ENCODE assay signal across 11 cellular contexts in genomic region chr9:89482950-89483349, GRCh38. TPM values are rescaled to one million over a fixed set of nuclear protein-coding genes. Genes with fewer than 3 reads are reported as not detected.
DNase-seq lines count a peak whose midpoint lies in the region; ATAC-seq and TF ChIP-seq lines count a peak whose summit lies in the region.
"Had no signal": no experiment of that assay in that cellular context is flagged by ENCODE, and none has a peak within 500 bp of the region (broad histone marks: within the 10 kb centered on the region; RNA-seq: fewer than 3 reads in every experiment).

No MANE protein-coding gene starts in this region.

- DNase-seq in DND-41 = no peak
- DNase-seq in NCI-H2107 treated with DMSO at 0.1 percent for 48 hours (lab: John Stamatoyannopoulos, UW; ENCODE audit: unreplicated experiment) = peak; percentile 69
- peak in 6 of 61 donors; percentile 32 to 82 (median 45) for DNase-seq in caudate nucleus (lab: John Stamatoyannopoulos, UW)
- DNase-seq in neural progenitor cell (ENCODE audit: low spot score) = no peak
- DNase-seq in iPS-NIHi7 (ENCODE audit: extremely low spot score) = no peak
- no peak for DNase-seq in ovary
- no peak for DNase-seq in AG20443 (ENCODE audit: low spot score)
- DNase-seq in NOMO-1 treated with DMSO at 0.1 percent for 48 hours (lab: John Stamatoyannopoulos, UW; ENCODE audit: unreplicated experiment) = no peak
- DNase-seq: Calu3, KG1 had no signal

- H3K4me3 ChIP-seq in DND-41 (ENCODE audit: low read depth in 1 of 2, low read length in 2 of 2) (no peak overlapping the region), neural progenitor cell (no peak overlapping the region), ovary (no peak overlapping the region)

- no peaks in the 10 kb centered on the region for H3K27me3 ChIP-seq in DND-41 (ENCODE audit: insufficient read depth, low read length, poor library complexity)
- H3K27me3 ChIP-seq in neural progenitor cell = no peaks in the 10 kb centered on the region
- H3K27me3 ChIP-seq in ovary = no peaks in the 10 kb centered on the region

- WGBS in ovary, 3 donors = 90 to 92% (median 91%) methylated on average over 9 of the region's 9 CpGs

- no peak overlapping the region for H3K9ac ChIP-seq in DND-41 (ENCODE audit: low read depth, low read length)
- no peak overlapping the region for H3K9ac ChIP-seq in neural progenitor cell

- H3K36me3 ChIP-seq in DND-41 (ENCODE audit: insufficient read depth, low read length) (peaks cover 61% of the 10 kb centered on the region), neural progenitor cell (no peaks in the 10 kb centered on the region), ovary (no peaks in the 10 kb centered on the region)

- H3K27ac ChIP-seq in DND-41 (ENCODE audit: low read length) = peak overlapping the region; percentile 62
- H3K27ac ChIP-seq in caudate nucleus (ENCODE audit: low read depth, low read length) = peak overlapping the region; percentile 74
- H3K27ac ChIP-seq in neural progenitor cell = peak overlapping the region; percentile 23
- no peak overlapping the region for H3K27ac ChIP-seq in ovary
- H3K27ac ChIP-seq: epithelial cell of prostate had no signal

- no peak overlapping the region for H3K4me3 Mint-ChIP-seq in neural progenitor cell

- no peak for TF ChIP-seq EP300 in ovary (IDR thresholded peaks at IDR 0.05)

- H3K9me3 ChIP-seq in DND-41 (ENCODE audit: insufficient read depth, low read length, severe bottlenecking) = no peaks in the 10 kb centered on the region
- H3K9me3 ChIP-seq in neural progenitor cell (ENCODE audit: low read depth) = no peaks in the 10 kb centered on the region
- no peaks in the 10 kb centered on the region for H3K9me3 ChIP-seq in ovary

- peaks cover 34% of the 10 kb centered on the region for H3K4me1 Mint-ChIP-seq in neural progenitor cell

- H3K36me3 Mint-ChIP-seq in neural progenitor cell = peaks cover 9% of the 10 kb centered on the region

- H4K20me1 ChIP-seq in DND-41 (ENCODE audit: insufficient read depth, low read length) = peaks cover 78% of the 10 kb centered on the region
- peaks cover 32% of the 10 kb centered on the region for H4K20me1 ChIP-seq in neural progenitor cell (ENCODE audit: low read depth)

- intact Hi-C loops in ovary (cut with DNase I) = no loop called here

- peak overlapping the region; percentile 67 for H3K27ac Mint-ChIP-seq in neural progenitor cell

- peaks cover 2% of the 10 kb centered on the region for H3K9me3 Mint-ChIP-seq in neural progenitor cell

- peaks cover 79% of the 10 kb centered on the region for H3K4me1 ChIP-seq in DND-41 (ENCODE audit: insufficient read depth, low read length)
- H3K4me1 ChIP-seq in neural progenitor cell = peaks cover 18% of the 10 kb centered on the region
- no peaks in the 10 kb centered on the region for H3K4me1 ChIP-seq in ovary (ENCODE audit: insufficient read depth)

- H3F3A ChIP-seq in neural progenitor cell (ENCODE audit: low read depth) = no peaks in the 10 kb centered on the region

- peaks cover 2% of the 10 kb centered on the region for H3K27me3 Mint-ChIP-seq in neural progenitor cell (ENCODE audit: insufficient read depth, low read depth)

- no peak for TF ChIP-seq CTCF in DND-41 (IDR thresholded peaks at IDR 0.05; ENCODE audit: borderline replicate concordance, extremely low read depth, low read length, poor library complexity, severe bottlenecking)
- no peak for TF ChIP-seq CTCF in neural progenitor cell (IDR thresholded peaks at IDR 0.05)
- no peak for TF ChIP-seq CTCF in ovary (IDR thresholded peaks at IDR 0.05)

- H3K4me2 ChIP-seq in DND-41 (ENCODE audit: insufficient read depth, low read length) (no peak overlapping the region), neural progenitor cell (no peak overlapping the region)

- no peak for TF ChIP-seq POLR2A in ovary (IDR thresholded peaks at IDR 0.05)

- H2AFZ ChIP-seq in DND-41 (ENCODE audit: low read depth, low read length) = no peak overlapping the region
- H2AFZ ChIP-seq in neural progenitor cell (replicated peaks) = no peak overlapping the region

- no peak for ATAC-seq in DND-41 (ENCODE audit: insufficient read depth, low read depth)

- H3K79me2 ChIP-seq in DND-41 (ENCODE audit: insufficient read depth, low read length) = peaks cover 90% of the 10 kb centered on the region
- peaks cover 69% of the 10 kb centered on the region for H3K79me2 ChIP-seq in neural progenitor cell (ENCODE audit: low read depth)

RNA-seq across cellular contexts. Expression of gene SEMA4D, which starts 15.0 kb away (rescaled TPM):
- total RNA-seq in neural progenitor cell (ENCODE audit: low replicate concordance) (19.1 and 24.9 TPM in 2 replicates), ovary (10 to 100 TPM; 11.1 to 27.2 (median 17.9) TPM)
- 10 to 100 TPM in 1 of 2 donors, 1 to 10 TPM in 1; 6.0 to 10.4 TPM for polyA plus RNA-seq in ovary

Comparison
In these comparisons a context has a peak if more than half of its experiments do, and no peak if none do; other contexts are left out.
1. H3K27ac ChIP-seq: peak in DND-41 (single experiment), caudate nucleus (single experiment) and neural progenitor cell (single experiment); none in ovary (0 of 2).